In the genomic region with DNA sequence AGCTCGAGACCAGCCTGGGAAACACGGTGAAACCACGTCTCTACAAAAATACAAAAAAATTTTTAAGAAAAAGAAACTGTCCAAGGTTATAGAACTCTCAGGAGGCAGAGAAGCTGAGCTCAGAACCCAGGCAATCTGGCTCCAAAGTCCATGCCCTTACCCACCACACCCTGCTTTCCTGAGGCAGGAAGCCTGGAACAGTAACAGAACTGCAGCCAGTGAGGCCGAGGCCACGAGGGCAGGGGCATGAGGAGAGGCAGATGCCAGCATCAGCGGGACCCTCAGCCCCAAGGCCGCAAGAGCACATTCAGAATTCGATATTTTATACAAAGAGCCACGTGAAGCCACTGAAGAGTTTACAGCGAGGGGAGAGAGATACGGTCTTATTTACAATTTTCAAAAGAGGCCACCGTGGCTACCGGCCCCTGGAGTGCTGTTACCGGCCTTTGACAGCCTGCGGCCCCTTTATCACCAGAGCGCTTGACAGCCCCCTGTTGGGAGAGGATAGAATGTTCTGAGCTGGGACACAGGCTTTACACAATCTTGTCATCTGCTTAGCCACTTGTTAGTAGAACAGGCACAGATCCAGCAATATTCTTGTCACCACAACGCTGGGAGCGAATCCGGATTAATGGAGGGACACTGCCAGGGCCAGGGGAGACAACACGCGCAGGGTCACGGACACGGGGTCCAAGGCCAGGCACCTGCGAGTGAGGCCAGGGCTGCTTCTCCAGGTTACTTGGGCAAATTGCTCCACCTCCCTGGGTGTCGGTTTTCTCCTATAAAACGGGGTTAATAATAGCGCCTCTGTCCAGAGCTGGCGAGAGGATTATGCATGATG, we compare ENCODE assay signal across 9 cellular contexts. TPM values are rescaled to one million over a fixed set of nuclear protein-coding genes. Genes with fewer than 3 reads are reported as not detected.
DNase-seq lines count a peak whose midpoint lies in the region; ATAC-seq and TF ChIP-seq lines count a peak whose summit lies in the region.
"Had no signal": no experiment of that assay in that cellular context is flagged by ENCODE, and none has a peak within 500 bp of the region (broad histone marks: within the 10 kb centered on the region; RNA-seq: fewer than 3 reads in every experiment).

No MANE protein-coding gene starts in this region.

- H3K36me3 Mint-ChIP-seq in type B pancreatic cell = peaks cover 12% of the 10 kb centered on the region

- TF ChIP-seq POLR2A in right lobe of liver (IDR thresholded peaks at IDR 0.05) = no peak
- TF ChIP-seq POLR2A in GM18505 (IDR thresholded peaks at IDR 0.05; ENCODE audit: borderline replicate concordance, extremely low read depth, insufficient read depth, insufficient read length) = no peak

- H3K4me3 Mint-ChIP-seq in type B pancreatic cell = peak overlapping the region; percentile 73

- H3K27me3 Mint-ChIP-seq in type B pancreatic cell = no peaks in the 10 kb centered on the region
- H3K27me3 Mint-ChIP-seq: IgD-negative memory B cell had no signal

- H3K9me2 ChIP-seq in SK-N-SH = no peaks in the 10 kb centered on the region

- no peak; the same call in 2 of the 3 replicates for ATAC-seq in SK-N-SH treated with all-trans-retinoic acid at 6 μM for 48 hours
- peak; percentile 82 to 86 (median 84) for ATAC-seq in right lobe of liver
- ATAC-seq in GM18505 (IDR thresholded peaks at IDR 0.05; ENCODE audit: unreplicated experiment) = no peak
- ATAC-seq in GM18861 (IDR thresholded peaks at IDR 0.05; ENCODE audit: unreplicated experiment) = no peak
- no peak for ATAC-seq in HG03175 (IDR thresholded peaks at IDR 0.05; ENCODE audit: unreplicated experiment)

- peaks cover 0 to 14% of the 10 kb centered on the region in 2 experiments; a peak in 1 of 4 replicates for H3K4me1 ChIP-seq in SK-N-SH (ENCODE audit: control insufficient read depth in 1 of 2, insufficient read depth in 2 of 2, low read depth in 1 of 2, low read length in 1 of 2)
- peaks cover 0 to 38% (median 7%) of the 10 kb centered on the region in 4 donors for H3K4me1 ChIP-seq in right lobe of liver

- 91% methylated on average over 28 of the region's 28 CpGs for WGBS in SK-N-SH (ENCODE audit: low lambda C conversion rate)
- WGBS in right lobe of liver (ENCODE audit: insufficient coverage, low coverage, low lambda C conversion rate, missing lambda C conversion rate) = 45% methylated on average over 4 of the region's 28 CpGs

- 0 out of 2 replicates have a peak, but pooled peaks have one; percentile 14 for TF ChIP-seq RAD21 in SK-N-SH (IDR thresholded peaks at IDR 0.05; ENCODE audit: low read length)

- H3K27me3 ChIP-seq in SK-N-SH (ENCODE audit: insufficient read depth) = no peaks in the 10 kb centered on the region
- H3K27me3 ChIP-seq in brain microvascular endothelial cell (replicated peaks) = no peaks in the 10 kb centered on the region
- no peaks in the 10 kb centered on the region for H3K27me3 ChIP-seq in right lobe of liver

- intact Hi-C loops in right lobe of liver (cut with DNase I) = no loop called here

- no peak overlapping the region for H3K27ac ChIP-seq in SK-N-SH (ENCODE audit: low read depth in 2 of 2, low read length in 1 of 2)
- H3K27ac ChIP-seq in brain microvascular endothelial cell = no peak overlapping the region
- peak overlapping the region; percentile 33 to 86 (median 75) for H3K27ac ChIP-seq in right lobe of liver

- peaks cover 47% of the 10 kb centered on the region for H4K20me1 ChIP-seq in SK-N-SH (ENCODE audit: insufficient read depth)

- H3K9me3 Mint-ChIP-seq in type B pancreatic cell = no peaks in the 10 kb centered on the region
- H3K9me3 Mint-ChIP-seq: IgD-negative memory B cell had no signal

- TF ChIP-seq CTCF in SK-N-SH (IDR thresholded peaks at IDR 0.05) (peak; percentile 23; the same call in 1 of the 2 replicates), brain microvascular endothelial cell (IDR thresholded peaks at IDR 0.05; ENCODE audit: low read depth, low read length, missing control alignments) (peak; percentile 57), right lobe of liver (IDR thresholded peaks at IDR 0.05) (peak; percentile 35 to 57 (median 49)), type B pancreatic cell (conservative IDR thresholded peaks at IDR 0.05) (peak; percentile 67)

- DNase-seq in SK-N-SH = no peak
- DNase-seq in brain microvascular endothelial cell = no peak
- peak; percentile 52 to 79 (median 77) for DNase-seq in right lobe of liver
- DNase-seq in type B pancreatic cell (ENCODE audit: extremely low spot score, unreplicated experiment) = no peak

- H3K9me3 ChIP-seq in SK-N-SH = no peaks in the 10 kb centered on the region
- H3K9me3 ChIP-seq in right lobe of liver = no peaks in the 10 kb centered on the region

- no peak overlapping the region for H3K4me3 ChIP-seq in SK-N-SH (ENCODE audit: low read depth in 2 of 2, low read length in 1 of 2)
- H3K4me3 ChIP-seq in brain microvascular endothelial cell (ENCODE audit: low read depth, low read length) = no peak overlapping the region
- peak overlapping the region in 2 of 3 donors; percentile 5 to 11 for H3K4me3 ChIP-seq in right lobe of liver

- H3K4me1 Mint-ChIP-seq in type B pancreatic cell (ENCODE audit: unreplicated experiment) = peaks cover 29% of the 10 kb centered on the region

- H3K36me3 ChIP-seq in SK-N-SH (replicated peaks in 1 of 2; ENCODE audit: control insufficient read depth in 1 of 2, insufficient read depth in 2 of 2, low read length in 1 of 2) = peaks cover 9 to 39% of the 10 kb centered on the region in 2 experiments
- H3K36me3 ChIP-seq in brain microvascular endothelial cell (replicated peaks) = peaks cover 27% of the 10 kb centered on the region
- peaks cover 0 to 24% (median 9%) of the 10 kb centered on the region in 4 donors for H3K36me3 ChIP-seq in right lobe of liver

- POLR2A ChIA-PET in SK-N-SH (lab: Yijun Ruan, JAX) = no interaction called here

- in situ Hi-C loops in brain microvascular endothelial cell (cut with HindIII; ENCODE audit: low pct_ligation_motif_present, low sequenced_read_pairs) = no loop called here

- H3K79me2 ChIP-seq in SK-N-SH (ENCODE audit: insufficient read depth) = peaks cover 60% of the 10 kb centered on the region

- no peak overlapping the region for H3K9ac ChIP-seq in SK-N-SH

- no peak overlapping the region for H2AFZ ChIP-seq in SK-N-SH (ENCODE audit: low read depth)

- no peak for TF ChIP-seq EP300 in SK-N-SH (IDR thresholded peaks at IDR 0.05; ENCODE audit: borderline replicate concordance in 1 of 2, low read depth in 1 of 2, low read length in 1 of 2)

- no peak overlapping the region for H3K4me2 ChIP-seq in SK-N-SH

- peak overlapping the region; percentile 82 for H3K27ac Mint-ChIP-seq in type B pancreatic cell

- CTCF ChIA-PET in SK-N-SH (lab: Yijun Ruan, JAX) = interaction anchor here (0.6 to 1.0 kb wide), 4 partner anchors 10 to 368 kb away, joined by 3 to 4 read pairs (median 3); no protein-coding TSS in a partner anchor

- no peaks in the 10 kb centered on the region for H3F3A ChIP-seq in SK-N-SH (replicated peaks; ENCODE audit: insufficient read depth)

TF ChIP-seq in SK-N-SH, 30 proteins besides CTCF, POLR2A, EP300 and RAD21 (continues in another document):
- TF ChIP-seq FOSL2 (IDR thresholded peaks at IDR 0.05; ENCODE audit: borderline replicate concordance, low read depth) = no peak
- no peak for TF ChIP-seq NFIC (IDR thresholded peaks at IDR 0.05; ENCODE audit: borderline replicate concordance)
- TF ChIP-seq FOXM1 (IDR thresholded peaks at IDR 0.05; ENCODE audit: low read depth) = no peak
- TF ChIP-seq, protein P1, sequence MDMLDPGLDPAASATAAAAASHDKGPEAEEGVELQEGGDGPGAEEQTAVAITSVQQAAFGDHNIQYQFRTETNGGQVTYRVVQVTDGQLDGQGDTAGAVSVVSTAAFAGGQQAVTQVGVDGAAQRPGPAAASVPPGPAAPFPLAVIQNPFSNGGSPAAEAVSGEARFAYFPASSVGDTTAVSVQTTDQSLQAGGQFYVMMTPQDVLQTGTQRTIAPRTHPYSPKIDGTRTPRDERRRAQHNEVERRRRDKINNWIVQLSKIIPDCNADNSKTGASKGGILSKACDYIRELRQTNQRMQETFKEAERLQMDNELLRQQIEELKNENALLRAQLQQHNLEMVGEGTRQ (IDR thresholded peaks at IDR 0.05; ENCODE audit: borderline replicate concordance, low read depth, low read length) = no peak
- no peak for TF ChIP-seq NRF1 (IDR thresholded peaks at IDR 0.05; ENCODE audit: low read depth, low read length)
- TF ChIP-seq POLR2AphosphoS5 (IDR thresholded peaks at IDR 0.05; ENCODE audit: low read depth, low read length) = no peak

TF ChIP-seq in SK-N-SH treated with all-trans-retinoic acid at 6 μM for 48 hours, 23 proteins besides CTCF, POLR2A, EP300 and RAD21 (continues in another document):
- no peak for TF ChIP-seq ISL1 (CRISPR knock-in tag; IDR thresholded peaks at IDR 0.05)
- TF ChIP-seq OSR1 (CRISPR knock-in tag; IDR thresholded peaks at IDR 0.05) = no peak
- no peak for TF ChIP-seq ZNF70 (CRISPR knock-in tag; IDR thresholded peaks at IDR 0.05)
- TF ChIP-seq TCF4 (CRISPR knock-in tag; IDR thresholded peaks at IDR 0.05; ENCODE audit: borderline replicate concordance) = no peak
- TF ChIP-seq PPARA (CRISPR knock-in tag; IDR thresholded peaks at IDR 0.05; ENCODE audit: borderline replicate concordance) = no peak
- TF ChIP-seq RARB (CRISPR knock-in tag; IDR thresholded peaks at IDR 0.05) = no peak
- no peak for TF ChIP-seq ZC3H10 (CRISPR knock-in tag; IDR thresholded peaks at IDR 0.05)
- TF ChIP-seq CSDC2 (CRISPR knock-in tag; IDR thresholded peaks at IDR 0.05) = no peak
- no peak for TF ChIP-seq ZNF8 (CRISPR knock-in tag; IDR thresholded peaks at IDR 0.05)

RNA-seq across cellular contexts. Expression of a gene that starts 5.6 kb away (rescaled TPM):
- 5.8 and 7.2 TPM in 2 replicates for polyA plus RNA-seq in SK-N-SH (2012; rRNA removed)
- 4.6 and 5.7 TPM in 2 replicates for polyA plus RNA-seq in SK-N-SH (2012; cell fraction: cytosol; rRNA removed)
- 7.8 and 8.4 TPM in 2 replicates for polyA plus RNA-seq in SK-N-SH (2012; cell fraction: nucleus; rRNA removed)
- total RNA-seq in right lobe of liver = 1 to 10 TPM; 1.9 to 3.6 (median 2.9) TPM
- total RNA-seq in type B pancreatic cell (ENCODE audit: low replicate concordance) = 9.2 and 11.3 TPM in 2 replicates

RNA-seq across cellular contexts. Expression of a gene that starts 26.5 kb away (rescaled TPM):
- polyA plus RNA-seq in SK-N-SH (2012; rRNA removed) = 30.2 and 55.0 TPM in 2 replicates
- 37.4 and 52.4 TPM in 2 replicates for polyA plus RNA-seq in SK-N-SH (2012; cell fraction: cytosol; rRNA removed)
- polyA plus RNA-seq in SK-N-SH (2012; cell fraction: nucleus; rRNA removed) = 53.4 and 58.8 TPM in 2 replicates
- total RNA-seq in right lobe of liver = 100 to 1,000 TPM in 1 of 6 experiments, 10 to 100 TPM in 5; 38.6 to 113 (median 44.9) TPM
- total RNA-seq in type B pancreatic cell (ENCODE audit: low replicate concordance) = 62.9 and 72.1 TPM in 2 replicates

Comparison
In these comparisons a context has a peak if more than half of its experiments do, and no peak if none do; other contexts are left out.
1. DNase-seq: peak in right lobe of liver (3 of 3); none in SK-N-SH (single experiment), brain microvascular endothelial cell (single experiment) and type B pancreatic cell (single experiment).
2. H3K27ac ChIP-seq: peak in right lobe of liver (3 of 3); none in SK-N-SH (0 of 2) and brain microvascular endothelial cell (single experiment).
3. H3K4me3 ChIP-seq: peak in right lobe of liver (2 of 3); none in SK-N-SH (0 of 2) and brain microvascular endothelial cell (single experiment).
4. ATAC-seq: peak in right lobe of liver (4 of 4); none in SK-N-SH treated with all-trans-retinoic acid at 6 μM for 48 hours (single experiment), GM18505 (single experiment), GM18861 (single experiment) and HG03175 (single experiment).
5. Peak in every context shown above with its lines, with median percentiles within 50 percentile points of each other: CTCF ChIP-seq.